ENCODE assay signal across 1 cellular context in the genomic region with DNA sequence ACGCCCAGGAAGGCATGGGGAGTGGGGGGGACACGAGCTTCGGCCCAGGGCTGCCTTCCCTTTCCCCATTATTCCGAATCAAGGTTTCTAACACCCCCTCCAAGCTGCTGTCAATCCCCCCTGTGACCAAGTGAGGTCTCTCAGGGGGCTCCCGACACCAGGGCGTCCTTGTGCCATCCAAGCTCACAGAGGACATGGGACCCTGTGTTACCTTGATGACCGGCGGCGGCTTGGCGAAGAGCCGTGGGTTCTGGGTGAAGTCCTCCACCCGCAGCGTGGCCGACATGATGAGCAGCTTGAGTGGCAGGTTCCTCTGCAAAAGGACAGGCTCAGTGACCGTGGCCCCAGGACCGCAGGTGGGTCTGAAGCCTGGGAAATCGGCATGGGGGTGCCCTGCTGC.
TF ChIP-seq lines count a peak whose summit lies in the region.

No MANE protein-coding gene starts in this region.

TF ChIP-seq in K562, 482 proteins besides CTCF, POLR2A, EP300 and RAD21:
- TF ChIP-seq HNRNPUL1 (IDR thresholded peaks at IDR 0.05; ENCODE audit: low read length) (no peak), ZNF140 (CRISPR knock-in tag; IDR thresholded peaks at IDR 0.05) (no peak), SAFB (IDR thresholded peaks at IDR 0.05; ENCODE audit: borderline replicate concordance, low read depth, low read length) (no peak), POLR2G (IDR thresholded peaks at IDR 0.05; ENCODE audit: low read depth, low read length) (0 out of 2 replicates have a peak, but pooled peaks have one; percentile 10), PCBP2 (IDR thresholded peaks at IDR 0.05; ENCODE audit: low read depth, low read length, poor library complexity, severe bottlenecking) (no peak)
- TF ChIP-seq, protein P1, sequence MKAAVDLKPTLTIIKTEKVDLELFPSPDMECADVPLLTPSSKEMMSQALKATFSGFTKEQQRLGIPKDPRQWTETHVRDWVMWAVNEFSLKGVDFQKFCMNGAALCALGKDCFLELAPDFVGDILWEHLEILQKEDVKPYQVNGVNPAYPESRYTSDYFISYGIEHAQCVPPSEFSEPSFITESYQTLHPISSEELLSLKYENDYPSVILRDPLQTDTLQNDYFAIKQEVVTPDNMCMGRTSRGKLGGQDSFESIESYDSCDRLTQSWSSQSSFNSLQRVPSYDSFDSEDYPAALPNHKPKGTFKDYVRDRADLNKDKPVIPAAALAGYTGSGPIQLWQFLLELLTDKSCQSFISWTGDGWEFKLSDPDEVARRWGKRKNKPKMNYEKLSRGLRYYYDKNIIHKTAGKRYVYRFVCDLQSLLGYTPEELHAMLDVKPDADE (conservative IDR thresholded peaks at IDR 0.05; ENCODE audit: control insufficient read depth, low read depth, low read length) = no peak
- TF ChIP-seq, protein P2, sequence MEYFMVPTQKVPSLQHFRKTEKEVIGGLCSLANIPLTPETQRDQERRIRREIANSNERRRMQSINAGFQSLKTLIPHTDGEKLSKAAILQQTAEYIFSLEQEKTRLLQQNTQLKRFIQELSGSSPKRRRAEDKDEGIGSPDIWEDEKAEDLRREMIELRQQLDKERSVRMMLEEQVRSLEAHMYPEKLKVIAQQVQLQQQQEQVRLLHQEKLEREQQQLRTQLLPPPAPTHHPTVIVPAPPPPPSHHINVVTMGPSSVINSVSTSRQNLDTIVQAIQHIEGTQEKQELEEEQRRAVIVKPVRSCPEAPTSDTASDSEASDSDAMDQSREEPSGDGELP (CRISPR knock-in tag; IDR thresholded peaks at IDR 0.05; ENCODE audit: borderline replicate concordance) = no peak
- TF ChIP-seq, protein P3, sequence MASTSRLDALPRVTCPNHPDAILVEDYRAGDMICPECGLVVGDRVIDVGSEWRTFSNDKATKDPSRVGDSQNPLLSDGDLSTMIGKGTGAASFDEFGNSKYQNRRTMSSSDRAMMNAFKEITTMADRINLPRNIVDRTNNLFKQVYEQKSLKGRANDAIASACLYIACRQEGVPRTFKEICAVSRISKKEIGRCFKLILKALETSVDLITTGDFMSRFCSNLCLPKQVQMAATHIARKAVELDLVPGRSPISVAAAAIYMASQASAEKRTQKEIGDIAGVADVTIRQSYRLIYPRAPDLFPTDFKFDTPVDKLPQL (IDR thresholded peaks at IDR 0.05; ENCODE audit: extremely low read depth, insufficient read length) = no peak
